Comparison of ENCODE assay signal across 8 cellular contexts in the genomic region with DNA sequence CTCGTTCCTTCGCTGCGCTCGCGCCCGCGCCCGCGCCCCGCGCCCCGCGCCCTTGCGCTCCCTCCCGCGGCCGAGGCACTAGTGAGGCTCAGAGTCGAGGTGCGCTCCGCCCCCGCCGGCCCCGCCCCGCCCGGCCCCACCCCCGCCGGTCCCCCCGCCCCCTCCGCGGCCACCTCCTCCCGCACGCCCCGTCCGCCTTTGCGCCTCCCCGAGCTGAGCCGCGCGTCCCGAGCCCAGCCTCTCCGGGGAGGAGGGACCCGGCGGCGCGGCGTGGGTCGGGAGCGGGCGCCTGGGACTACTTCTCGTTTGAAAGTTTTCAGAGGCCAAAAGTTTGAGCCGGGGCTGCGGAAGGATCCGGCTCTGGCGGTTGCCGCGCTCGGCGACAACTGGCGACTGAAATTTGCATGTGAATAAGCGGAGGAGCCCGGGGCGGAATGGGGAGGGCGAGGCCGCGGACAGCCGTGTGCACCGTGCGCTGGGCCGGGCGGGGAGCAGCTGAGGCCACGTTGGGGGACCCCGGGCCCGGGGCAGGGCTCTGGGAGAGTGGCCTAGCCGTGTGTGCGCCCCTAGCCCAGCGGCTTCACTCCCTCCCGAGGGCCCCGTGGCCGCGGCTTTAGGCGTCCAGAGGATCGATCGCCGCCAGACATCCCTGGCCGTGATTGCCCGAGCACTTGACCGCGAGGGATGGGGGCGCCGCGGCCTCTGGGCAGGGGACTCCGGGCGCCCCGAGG. TPM values are rescaled to one million over a fixed set of nuclear protein-coding genes. Genes with fewer than 3 reads are reported as not detected.
DNase-seq lines count a peak whose midpoint lies in the region; ATAC-seq and TF ChIP-seq lines count a peak whose summit lies in the region.

NOTCH1 (minus strand) TSS at position 83 of the 731 bp plus-strand sequence. CDS start 262 bp downstream, outside the sequence.

- no peaks in the 10 kb centered on the region for H3K9me3 ChIP-seq in Caco-2
- H3K9me3 ChIP-seq in neuronal stem cell (replicated peaks in 1 of 2; ENCODE audit: control insufficient read depth in 2 of 2, insufficient read depth in 1 of 2, low read depth in 1 of 2, low read length in 2 of 2): no peaks in the 10 kb centered on the region

- H2AFZ ChIP-seq in neuronal stem cell (ENCODE audit: low read length): peak within 1 kb of the TSS; percentile 84

- H4K8ac ChIP-seq in neuronal stem cell (ENCODE audit: low read depth, low read length): no peak within 1 kb of the TSS

- peaks cover 27% of the 10 kb centered on the region for H3K79me1 ChIP-seq in neuronal stem cell (ENCODE audit: low read depth, low read length)

- peak; percentile 59 for ATAC-seq in GM19455 (IDR thresholded peaks at IDR 0.05; ENCODE audit: unreplicated experiment)

- H3K4me3 ChIP-seq in Caco-2 (ENCODE audit: low read depth, low read length) (peak within 1 kb of the TSS; percentile 53), neuronal stem cell (ENCODE audit: low read length in 2 of 2) (peak within 1 kb of the TSS; percentile 60 to 94)

- no CpG with 5 or more reads among the region's 94 CpGs for WGBS in neuronal stem cell (ENCODE audit: extremely low coverage in 2 of 2, insufficient read length in 2 of 2, insufficient replicate concordance in 1 of 2), 2 donors

- peak within 1 kb of the TSS; percentile 95 for H3K4ac ChIP-seq in neuronal stem cell (ENCODE audit: low read length)

- TF ChIP-seq CTCF in Caco-2 (IDR thresholded peaks at IDR 0.05; ENCODE audit: insufficient read depth in 1 of 2, low read depth in 1 of 2, low read length in 1 of 2, severe bottlenecking in 1 of 2, unreplicated experiment in 1 of 2): no peak
- TF ChIP-seq CTCF in subcutaneous adipose tissue (IDR thresholded peaks at IDR 0.05; ENCODE audit: low read depth): no peak

- H3K4me3 Mint-ChIP-seq in Caco-2 (ENCODE audit: unreplicated experiment): peak within 1 kb of the TSS; percentile 80

- peak within 1 kb of the TSS; percentile 92 for H3K23ac ChIP-seq in neuronal stem cell (ENCODE audit: low read depth, low read length, poor library complexity)

- H3K4me1 Mint-ChIP-seq in Caco-2 (ENCODE audit: low read depth, unreplicated experiment): peaks cover under 1% of the 10 kb centered on the region

- no peaks in the 10 kb centered on the region for H3K9me3 Mint-ChIP-seq in Caco-2 (ENCODE audit: unreplicated experiment)

- H3K36me3 ChIP-seq in Caco-2 (ENCODE audit: control insufficient read depth, insufficient read depth, low read length) (no peaks in the 10 kb centered on the region), neuronal stem cell (replicated peaks in 1 of 2; ENCODE audit: control insufficient read depth in 2 of 2, insufficient read depth in 2 of 2, low read length in 2 of 2) (peaks cover 13 to 30% of the 10 kb centered on the region in 2 donors)

- no peaks in the 10 kb centered on the region for H3K27me3 Mint-ChIP-seq in Caco-2 (ENCODE audit: insufficient read depth, unreplicated experiment)

- H2AK5ac ChIP-seq in neuronal stem cell (ENCODE audit: low read depth, low read length): peak within 1 kb of the TSS; percentile 100

- H2BK15ac ChIP-seq in neuronal stem cell (ENCODE audit: low read length): peak within 1 kb of the TSS; percentile 97

- H3K27ac Mint-ChIP-seq in Caco-2 (ENCODE audit: unreplicated experiment): peak within 1 kb of the TSS; percentile 51

- peak within 1 kb of the TSS; percentile 99 for H2BK120ac ChIP-seq in neuronal stem cell (ENCODE audit: low read depth, low read length)

- H3K4me1 ChIP-seq in Caco-2: peaks cover 24% of the 10 kb centered on the region
- H3K4me1 ChIP-seq in neuronal stem cell (ENCODE audit: control insufficient read depth in 2 of 2, insufficient read depth in 1 of 2, low read depth in 1 of 2, low read length in 2 of 2): peaks cover 59 to 63% of the 10 kb centered on the region in 2 donors

- POLR2A ChIA-PET in Caco-2 (lab: Charles Lee): no interaction called here

- no peaks in the 10 kb centered on the region for H3K27me3 ChIP-seq in Caco-2 (replicated peaks; ENCODE audit: control insufficient read depth, insufficient read depth, low read length)
- peaks cover 0 to 9% (median 0%) of the 10 kb centered on the region in 3 experiments for H3K27me3 ChIP-seq in neuronal stem cell (ENCODE audit: control insufficient read depth in 3 of 3, insufficient read depth in 3 of 3, low read depth in 1 of 3, low read length in 3 of 3)

- peak within 1 kb of the TSS; percentile 90 for H3K27ac ChIP-seq in neuronal stem cell (replicated peaks; ENCODE audit: low read length)

- H3K18ac ChIP-seq in neuronal stem cell (ENCODE audit: low read length): peak within 1 kb of the TSS; percentile 99

- H2BK12ac ChIP-seq in neuronal stem cell (ENCODE audit: low read length): peak within 1 kb of the TSS; percentile 88

- intact Hi-C loops in Caco-2 (cut with micrococcal nuclease; ENCODE audit: unreplicated experiment): loop anchor here (2.0 to 5.0 kb wide), 2 partner anchors 59 to 81 kb away; no protein-coding TSS in a partner anchor

- peak within 1 kb of the TSS; percentile 94 for H3K4me2 ChIP-seq in neuronal stem cell (ENCODE audit: insufficient read depth, low read length, poor library complexity, severe bottlenecking)

- CTCF ChIA-PET in Caco-2 (lab: Charles Lee): interaction anchor here (0.5 kb wide), 1 partner anchor 877 kb away, joined by 12 read pairs; the partner anchor contains the start of genes EXD3 and NOXA1

- H3K36me3 Mint-ChIP-seq in Caco-2 (ENCODE audit: insufficient read depth, unreplicated experiment): peaks cover 5% of the 10 kb centered on the region

- peak within 1 kb of the TSS; percentile 99 for H2BK5ac ChIP-seq in neuronal stem cell (ENCODE audit: low read length)

- DNase-seq in Caco-2: peak; percentile 88 to 89
- DNase-seq in HK-2 (ENCODE audit: unreplicated experiment): peak; percentile 92
- DNase-seq in SIG-M5 (lab: John Stamatoyannopoulos, UW): peak; percentile 67
- DNase-seq in activated gamma-delta T cell treated with Interleukin-2 at 50 U/mL for 16 hours: peak; percentile 76
- peak; percentile 77 for DNase-seq in foreskin melanocyte
- DNase-seq in neuronal stem cell (ENCODE audit: low spot score): peak; percentile 90

- no TSS peak for BruUV-seq in Caco-2 (replicated peaks; lab: Mats Ljungman, UMichigan)

- H4K91ac ChIP-seq in neuronal stem cell (ENCODE audit: low read depth, low read length, poor library complexity): peak within 1 kb of the TSS; percentile 86

- peak within 1 kb of the TSS; percentile 98 for H3K9ac ChIP-seq in neuronal stem cell (ENCODE audit: low read depth, low read length, poor library complexity)

- peak within 1 kb of the TSS; percentile 84 for H3K14ac ChIP-seq in neuronal stem cell (ENCODE audit: low read length)

RNA-seq across cellular contexts. Expression of gene NOTCH1, which starts in this region (rescaled TPM):
- total RNA-seq in Caco-2 (2022) (5.5 and 6.3 TPM in 2 replicates), subcutaneous adipose tissue (10 to 100 TPM; 18.0 to 94.4 (median 21.3) TPM)
- polyA plus RNA-seq in neuronal stem cell (2013, experiment 1 of 2): 32.9 TPM
- polyA plus RNA-seq in neuronal stem cell (2013, experiment 2 of 2): 33.2 TPM

Comparison
In these comparisons a context has a peak if more than half of its experiments do, and no peak if none do; other contexts are left out.
1. Peak in every context shown above with its lines: DNase-seq, ATAC-seq, H3K4me3 ChIP-seq and H3K27ac ChIP-seq.